In genomic region chr4:47386592-47387235, GRCh38 we compare ENCODE assay signal across 22 cellular contexts.
"Had no signal": no experiment of that assay in that cellular context is flagged by ENCODE, and none has a peak within 500 bp of the region (broad histone marks: within the 10 kb centered on the region; RNA-seq: fewer than 3 reads in every experiment).

No MANE protein-coding gene starts in this region.

- H3K27me3 ChIP-seq: ascending aorta, cardiac muscle cell had no signal

- H3K27ac ChIP-seq: ascending aorta, cardiac muscle cell, VCaP had no signal

- H3K36me3 ChIP-seq: ascending aorta, cardiac muscle cell had no signal

- H3K27ac Mint-ChIP-seq: activated CD4-positive, alpha-beta T cell treated with anti-CD3 and anti-CD28 coated beads for 36 hours; activated CD8-positive, alpha-beta T cell treated with anti-CD3 and anti-CD28 coated beads, Interleukin-2, amount 10 ng/mL, durations not matched to agents 7 days and 5 days; activated naive CD4-positive, alpha-beta T cell treated with anti-CD3 and anti-CD28 coated beads, Interleukin-2, amount 50 U/mL, for 24 hours had no signal

- H3K36me3 Mint-ChIP-seq: activated naive CD4-positive, alpha-beta T cell treated with anti-CD3 and anti-CD28 coated beads, Interleukin-2, amount 50 U/mL, for 24 hours; brain had no signal

- H3K4me1 Mint-ChIP-seq: activated CD4-positive, alpha-beta T cell treated with anti-CD3 and anti-CD28 coated beads for 36 hours; activated naive CD4-positive, alpha-beta T cell treated with anti-CD3 and anti-CD28 coated beads, Interleukin-2, amount 50 U/mL, for 24 hours had no signal

- H3K4me3 Mint-ChIP-seq: activated CD4-positive, alpha-beta T cell treated with anti-CD3 and anti-CD28 coated beads for 36 hours; activated CD8-positive, alpha-beta T cell treated with anti-CD3 and anti-CD28 coated beads, Interleukin-2, amount 10 ng/mL, durations not matched to agents 7 days and 5 days; activated naive CD4-positive, alpha-beta T cell treated with anti-CD3 and anti-CD28 coated beads, Interleukin-2, amount 50 U/mL, for 24 hours; brain had no signal

- H3K9me3 ChIP-seq: ascending aorta had no signal

- ATAC-seq: activated CD4-positive, alpha-beta T cell treated with anti-CD3 and anti-CD28 coated beads for 36 hours; activated CD8-positive, alpha-beta T cell treated with anti-CD3 and anti-CD28 coated beads, Interleukin-2, amount 10 ng/mL, durations not matched to agents 7 days and 5 days; PC-3 had no signal

- H3K9me3 Mint-ChIP-seq: activated naive CD4-positive, alpha-beta T cell treated with anti-CD3 and anti-CD28 coated beads, Interleukin-2, amount 50 U/mL, for 24 hours; brain had no signal

- H3K4me3 ChIP-seq: ascending aorta, cardiac muscle cell had no signal

- H3K27me3 Mint-ChIP-seq: brain had no signal

- DNase-seq: activated CD4-positive, alpha-beta T cell treated with anti-CD3 and anti-CD28 coated beads for 36 hours; activated CD4-positive, CD25-positive, alpha-beta regulatory T cell; activated CD8-positive, alpha-beta memory T cell treated with anti-CD3 and anti-CD28 coated beads, Interleukin-2, amount 50 U/mL, for 48 hours; activated CD8-positive, alpha-beta T cell treated with anti-CD3 and anti-CD28 coated beads, Interleukin-2, amount 10 ng/mL, durations not matched to agents 7 days and 5 days; activated T-cell treated with anti-CD3 and anti-CD28 coated beads, Interleukin-2, amount 50 U/mL, for 1 hour; amniotic stem cell; Karpas-422; NCI-H1092; NCI-H1417; NCI-H1930; NCI-H2171; NCI-H2227 treated with DMSO at 0.1 percent for 48 hours; NCI-H526; NCI-H774; PC-3; SHP77 treated with DMSO at 0.1 percent for 48 hours; T-helper 1 cell had no signal

- H3K4me1 ChIP-seq: ascending aorta had no signal
